In genomic region chr1:15436881-15437449, GRCh38 we compare ENCODE assay signal across 1 cellular context.
TF ChIP-seq lines count a peak whose summit lies in the region.

No MANE protein-coding gene starts in this region.

TF ChIP-seq in A549, 52 proteins besides CTCF, POLR2A, EP300 and RAD21 (continued from another document):
- no peak for TF ChIP-seq HOXB5 (CRISPR knock-in tag; IDR thresholded peaks at IDR 0.05)
- TF ChIP-seq HDAC2 (IDR thresholded peaks at IDR 0.05): no peak
- peak; percentile 28; the same call in 1 of the 2 replicates for TF ChIP-seq TFCP2L1 (CRISPR knock-in tag; IDR thresholded peaks at IDR 0.05)
- peak; percentile 14; the same call in 1 of the 2 replicates for TF ChIP-seq FOSB (CRISPR knock-in tag; IDR thresholded peaks at IDR 0.05)
- no peak for TF ChIP-seq HEYL (CRISPR knock-in tag; IDR thresholded peaks at IDR 0.05)
- no peak for TF ChIP-seq RCOR1 (IDR thresholded peaks at IDR 0.05; ENCODE audit: low read depth, low read length)
